Comparison of ENCODE assay signal across 22 cellular contexts in genomic region chr1:179101566-179101965, GRCh38.
"Had no signal": no experiment of that assay in that cellular context is flagged by ENCODE, and none has a peak within 500 bp of the region (broad histone marks: within the 10 kb centered on the region; RNA-seq: fewer than 3 reads in every experiment).

No MANE protein-coding gene starts in this region.

- H3K27me3 Mint-ChIP-seq: dendritic cell treated with granulocyte-macrophage colony-stimulating factor and Interleukin-4, amounts not matched to agents 40 ng/mL and 50 ng/mL, for 4 days; effector memory CD8-positive, alpha-beta T cell had no signal

- H3K4me3 ChIP-seq: colonic mucosa, esophagus squamous epithelium, gastroesophageal sphincter, heart right ventricle, left lung, lower lobe of right lung had no signal

- H3K9me3 ChIP-seq: colonic mucosa, esophagus squamous epithelium, gastroesophageal sphincter, heart right ventricle, left lung, lower lobe of right lung had no signal

- DNase-seq: colonic mucosa; cortex of kidney; effector CD8-positive, alpha-beta T cell; effector memory CD8-positive, alpha-beta T cell; endodermal cell; erythroblast; esophagus squamous epithelium; foreskin keratinocyte; glutamatergic neuron; head of caudate nucleus; heart right ventricle; hippocampal formation; left cardiac atrium; left lung; left ventricle myocardium superior; lower lobe of right lung; mesenchymal stem cell; midbrain had no signal

- H3K27me3 ChIP-seq: colonic mucosa, esophagus squamous epithelium, foreskin keratinocyte, gastroesophageal sphincter, heart right ventricle, left lung had no signal

- H3K27ac ChIP-seq: colonic mucosa, epithelial cell of prostate, esophagus squamous epithelium, foreskin keratinocyte, gastroesophageal sphincter, heart right ventricle, left lung, lower lobe of right lung had no signal

- H3K27ac Mint-ChIP-seq: effector memory CD8-positive, alpha-beta T cell; endodermal cell had no signal

- H3K4me1 ChIP-seq: colonic mucosa, esophagus squamous epithelium, foreskin keratinocyte, gastroesophageal sphincter, left lung, lower lobe of right lung had no signal

- H3K4me3 Mint-ChIP-seq: dendritic cell treated with granulocyte-macrophage colony-stimulating factor and Interleukin-4, amounts not matched to agents 40 ng/mL and 50 ng/mL, for 4 days; effector memory CD8-positive, alpha-beta T cell; endodermal cell had no signal

- ATAC-seq: effector memory CD8-positive, alpha-beta T cell; esophagus mucosa; foreskin keratinocyte; gastroesophageal sphincter; heart right ventricle; left cardiac atrium; left lung; left ventricle myocardium superior; lower lobe of right lung had no signal

- H3K9me3 Mint-ChIP-seq: dendritic cell treated with granulocyte-macrophage colony-stimulating factor and Interleukin-4, amounts not matched to agents 40 ng/mL and 50 ng/mL, for 4 days; effector memory CD8-positive, alpha-beta T cell; endodermal cell had no signal
